Comparison of ENCODE assay signal across 31 cellular contexts in the genomic region with DNA sequence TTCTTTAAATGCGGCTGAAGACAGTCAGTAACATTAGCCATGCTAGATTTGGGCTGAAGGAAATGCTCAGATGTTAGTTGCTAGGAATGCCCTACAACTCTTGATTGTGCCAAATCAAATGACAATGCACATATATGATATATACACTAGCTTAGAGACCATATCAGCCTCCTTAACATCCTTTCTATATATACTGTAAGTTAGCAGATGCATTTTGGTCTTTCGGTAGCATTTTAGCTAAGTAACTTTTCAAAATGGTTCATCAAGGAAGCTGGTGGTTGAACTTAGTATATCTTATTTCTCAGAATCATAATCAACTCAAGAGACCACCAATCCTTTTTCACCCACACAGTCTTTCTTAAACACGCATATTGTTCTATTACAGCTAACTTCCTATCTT. TPM values are rescaled to one million over a fixed set of nuclear protein-coding genes. Genes with fewer than 3 reads are reported as not detected.
"Had no signal": no experiment of that assay in that cellular context is flagged by ENCODE, and none has a peak within 500 bp of the region (broad histone marks: within the 10 kb centered on the region; RNA-seq: fewer than 3 reads in every experiment).

No MANE protein-coding gene starts in this region.

- H3K36me3 Mint-ChIP-seq: activated naive CD4-positive, alpha-beta T cell treated with anti-CD3 and anti-CD28 coated beads, Interleukin-2, amount 50 U/mL, for 24 hours; activated naive CD8-positive, alpha-beta T cell treated with anti-CD3 and anti-CD28 coated beads for 36 hours; brain had no signal

- H3K27ac Mint-ChIP-seq: activated CD4-positive, alpha-beta T cell treated with anti-CD3 and anti-CD28 coated beads, Interleukin-2, amount 10 ng/mL, durations not matched to agents 7 days and 5 days; activated naive CD4-positive, alpha-beta T cell treated with anti-CD3 and anti-CD28 coated beads for 36 hours; activated naive CD4-positive, alpha-beta T cell treated with anti-CD3 and anti-CD28 coated beads, Interleukin-2, amount 50 U/mL, for 24 hours; activated naive CD8-positive, alpha-beta T cell treated with anti-CD3 and anti-CD28 coated beads for 36 hours; activated naive CD8-positive, alpha-beta T cell treated with anti-CD3 and anti-CD28 coated beads, Interleukin-2, amount 50 U/mL, for 24 hours; brain; dendritic cell treated with granulocyte-macrophage colony-stimulating factor and Interleukin-4, amounts not matched to agents 40 ng/mL and 50 ng/mL, for 4 days; effector memory CD8-positive, alpha-beta T cell had no signal

- H3K9me3 Mint-ChIP-seq: activated CD4-positive, alpha-beta T cell treated with anti-CD3 and anti-CD28 coated beads, Interleukin-2, amount 10 ng/mL, durations not matched to agents 7 days and 5 days; activated naive CD4-positive, alpha-beta T cell treated with anti-CD3 and anti-CD28 coated beads for 36 hours; activated naive CD4-positive, alpha-beta T cell treated with anti-CD3 and anti-CD28 coated beads, Interleukin-2, amount 50 U/mL, for 24 hours; activated naive CD8-positive, alpha-beta T cell treated with anti-CD3 and anti-CD28 coated beads for 36 hours; activated naive CD8-positive, alpha-beta T cell treated with anti-CD3 and anti-CD28 coated beads, Interleukin-2, amount 50 U/mL, for 24 hours; brain; central memory CD8-positive, alpha-beta T cell; dendritic cell treated with granulocyte-macrophage colony-stimulating factor and Interleukin-4, amounts not matched to agents 40 ng/mL and 50 ng/mL, for 4 days; effector memory CD8-positive, alpha-beta T cell had no signal

- H3K4me3 Mint-ChIP-seq: activated CD4-positive, alpha-beta T cell treated with anti-CD3 and anti-CD28 coated beads, Interleukin-2, amount 10 ng/mL, durations not matched to agents 7 days and 5 days; activated naive CD4-positive, alpha-beta T cell treated with anti-CD3 and anti-CD28 coated beads for 36 hours; activated naive CD4-positive, alpha-beta T cell treated with anti-CD3 and anti-CD28 coated beads, Interleukin-2, amount 50 U/mL, for 24 hours; activated naive CD8-positive, alpha-beta T cell treated with anti-CD3 and anti-CD28 coated beads for 36 hours; activated naive CD8-positive, alpha-beta T cell treated with anti-CD3 and anti-CD28 coated beads, Interleukin-2, amount 50 U/mL, for 24 hours; brain; central memory CD8-positive, alpha-beta T cell; dendritic cell treated with granulocyte-macrophage colony-stimulating factor and Interleukin-4, amounts not matched to agents 40 ng/mL and 50 ng/mL, for 4 days; effector memory CD8-positive, alpha-beta T cell had no signal

- H3K27me3 ChIP-seq: adrenal gland, breast epithelium, cardiac muscle cell, esophagus muscularis mucosa, foreskin keratinocyte, gastrocnemius medialis, heart left ventricle had no signal

- ATAC-seq: activated naive CD8-positive, alpha-beta T cell treated with anti-CD3 and anti-CD28 coated beads, Interleukin-2, amount 50 U/mL, for 24 hours; effector memory CD8-positive, alpha-beta T cell; foreskin keratinocyte; gastrocnemius medialis had no signal

- H3K4me1 Mint-ChIP-seq: central memory CD8-positive, alpha-beta T cell had no signal

- DNase-seq: activated CD4-positive, alpha-beta T cell treated with anti-CD3 and anti-CD28 coated beads for 4 hours; activated CD4-positive, alpha-beta T cell treated with anti-CD3 and anti-CD28 coated beads, Interleukin-2, amount 10 ng/mL, durations not matched to agents 7 days and 5 days; activated CD4-positive, alpha-beta T cell treated with anti-CD3 and anti-CD28 coated beads, Interleukin-2, amount 50 U/mL, for 48 hours; activated CD4-positive, CD25-positive, alpha-beta regulatory T cell; activated CD4-positive, CD25-positive, alpha-beta regulatory T cell treated with anti-CD3 and anti-CD28 coated beads, Interleukin-2, amount 50 U/mL, for 72 hours; activated CD8-positive, alpha-beta memory T cell treated with anti-CD3 and anti-CD28 coated beads for 24 hours; activated effector memory CD4-positive, alpha-beta T cell treated with anti-CD3 and anti-CD28 coated beads, Interleukin-2, amount 50 U/mL, for 16 hours; activated naive CD4-positive, alpha-beta T cell treated with anti-CD3 and anti-CD28 coated beads for 36 hours; activated naive CD8-positive, alpha-beta T cell treated with anti-CD3 and anti-CD28 coated beads for 36 hours; activated naive CD8-positive, alpha-beta T cell treated with anti-CD3 and anti-CD28 coated beads, Interleukin-2, amount 50 U/mL, for 24 hours; activated T-cell treated with anti-CD3 and anti-CD28 coated beads, Interleukin-2, amount 50 U/mL, for 1 hour; activated T-cell treated with anti-CD3 and anti-CD28 coated beads, Interleukin-2, amount 50 U/mL, for 48 hours; adrenal gland; amygdala; aorta; effector CD4-positive, alpha-beta T cell; effector memory CD8-positive, alpha-beta T cell; erythroblast; foreskin keratinocyte; gastrocnemius medialis; glutamatergic neuron; heart left ventricle; T-helper 2 cell had no signal

- H3K27me3 Mint-ChIP-seq: dendritic cell treated with granulocyte-macrophage colony-stimulating factor and Interleukin-4, amounts not matched to agents 40 ng/mL and 50 ng/mL, for 4 days had no signal

- H3K4me3 ChIP-seq: adrenal gland, breast epithelium, cardiac muscle cell, coronary artery, esophagus muscularis mucosa, gastrocnemius medialis, heart left ventricle had no signal

- H3K27ac ChIP-seq: adrenal gland, breast epithelium, cardiac muscle cell, coronary artery, esophagus muscularis mucosa, foreskin keratinocyte, gastrocnemius medialis had no signal

RNA-seq across cellular contexts. Expression of a gene that starts 14.1 kb away (rescaled TPM):
- total RNA-seq: activated naive CD8-positive, alpha-beta T cell treated with anti-CD3 and anti-CD28 coated beads for 36 hours had no signal
